9 cellular contexts compared by ENCODE assay signal in the genomic region with DNA sequence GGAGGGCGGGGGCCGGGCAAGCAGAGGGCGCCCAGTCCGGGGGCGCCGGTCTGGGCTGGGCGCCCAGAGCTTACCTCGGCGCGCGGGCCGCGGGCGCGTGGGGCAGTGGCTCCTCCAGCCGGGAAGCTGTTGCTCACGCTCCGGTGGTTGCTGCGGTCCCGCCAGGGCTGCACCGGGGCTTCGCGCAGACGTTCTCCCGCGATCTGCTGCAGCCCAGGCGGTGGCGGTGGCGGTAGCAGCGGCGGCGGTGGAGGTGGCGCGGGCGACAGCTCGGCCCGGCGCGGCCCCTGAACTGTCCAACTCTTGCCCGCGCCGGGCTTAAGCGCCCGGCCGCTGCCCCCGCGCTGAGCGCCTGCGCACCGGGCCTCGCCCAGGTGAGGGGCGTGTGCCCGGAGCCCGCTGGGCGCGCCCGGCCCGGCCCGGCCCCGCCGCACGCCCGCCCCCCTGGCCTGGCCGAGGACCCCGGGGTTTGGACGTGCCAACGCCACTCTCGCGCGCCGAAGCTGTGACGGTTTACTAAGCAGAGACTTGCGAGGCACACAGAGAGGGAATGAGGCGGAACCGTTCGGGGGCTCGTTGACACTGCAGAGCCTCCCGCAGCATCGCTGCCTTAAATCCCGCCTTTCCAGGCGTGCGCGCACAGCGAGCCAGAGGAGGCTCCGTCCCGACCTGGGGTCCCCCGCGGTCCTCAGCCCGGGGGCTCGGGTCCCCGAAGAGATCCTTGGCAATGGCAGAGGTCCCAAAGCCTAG. TPM values are rescaled to one million over a fixed set of nuclear protein-coding genes. Genes with fewer than 3 reads are reported as not detected.
DNase-seq lines count a peak whose midpoint lies in the region; ATAC-seq and TF ChIP-seq lines count a peak whose summit lies in the region.
"Had no signal": no experiment of that assay in that cellular context is flagged by ENCODE, and none has a peak within 500 bp of the region (broad histone marks: within the 10 kb centered on the region; RNA-seq: fewer than 3 reads in every experiment).

Gene ZNF385B (minus strand): TSS at position 586 of the 750 bp plus-strand sequence.

- no peaks in the 10 kb centered on the region for H3K9me2 ChIP-seq in GM23248 (ENCODE audit: insufficient read depth)

- in situ Hi-C loops in GM23248 (cut with MboI): no loop called here

- H2AFZ ChIP-seq in GM23248: peak within 1 kb of the TSS; percentile 89

- no peaks in the 10 kb centered on the region for H3K79me2 ChIP-seq in GM23248 (ENCODE audit: insufficient read depth)

- H3K27ac ChIP-seq in GM23248 (no peak within 1 kb of the TSS), thoracic aorta (no peak within 1 kb of the TSS)

- H3K4me1 ChIP-seq in ES-I3 (ENCODE audit: insufficient read depth, low read length): no peaks in the 10 kb centered on the region
- no peaks in the 10 kb centered on the region for H3K4me1 ChIP-seq in GM23248 (ENCODE audit: insufficient read depth)
- peaks cover 0 to 17% of the 10 kb centered on the region in 2 donors for H3K4me1 ChIP-seq in thoracic aorta (ENCODE audit: control insufficient read depth in 1 of 2, low read depth in 2 of 2)

- DNase-seq in GM23248 (peak; percentile 54), NCI-H345 treated with DMSO at 0.1 percent for 48 hours (lab: John Stamatoyannopoulos, UW; ENCODE audit: unreplicated experiment) (peak; percentile 27), cardiac fibroblast (ENCODE audit: low read depth in 2 of 2) (peak in 1 of 2 donors; percentile 21), left lobe of liver (ENCODE audit: low spot score) (peak; percentile 78), thoracic aorta (ENCODE audit: low spot score) (no peak), SHP77 (lab: John Stamatoyannopoulos, UW) (no peak)
- no peak for DNase-seq in stimulated activated CD4-positive, alpha-beta T cell treated with anti-CD3 and anti-CD28 coated beads, Interleukin-12 subunit alpha, Interleukin-12 subunit beta, amount 100 ng/mL, for 4 hours

- H3K4me3 ChIP-seq in GM23248: peak within 1 kb of the TSS; percentile 92
- H3K4me3 ChIP-seq in cardiac fibroblast (replicated peaks in 1 of 2; ENCODE audit: low read depth in 2 of 2, low read length in 2 of 2): peak within 1 kb of the TSS; percentile 46 to 54
- peak within 1 kb of the TSS; percentile 72 for H3K4me3 ChIP-seq in thoracic aorta

- H3K9me3 ChIP-seq in ES-I3 (ENCODE audit: control insufficient read depth, insufficient read depth, low read length): no peaks in the 10 kb centered on the region
- H3K9me3 ChIP-seq in GM23248 (ENCODE audit: low read depth): no peaks in the 10 kb centered on the region
- H3K9me3 ChIP-seq in thoracic aorta: no peaks in the 10 kb centered on the region

- no peaks in the 10 kb centered on the region for H3K36me3 ChIP-seq in ES-I3 (ENCODE audit: insufficient read depth, low read length)
- no peaks in the 10 kb centered on the region for H3K36me3 ChIP-seq in GM23248 (ENCODE audit: low read depth)
- H3K36me3 ChIP-seq in thoracic aorta: no peaks in the 10 kb centered on the region

- H3F3A ChIP-seq in GM23248 (ENCODE audit: insufficient read depth): no peaks in the 10 kb centered on the region

- H3K9ac ChIP-seq in ES-I3 (ENCODE audit: low read depth, low read length) (peak within 1 kb of the TSS; percentile 70), GM23248 (no peak within 1 kb of the TSS)

- H3K27me3 ChIP-seq in GM23248 (replicated peaks; ENCODE audit: insufficient read depth) (peaks cover 60% of the 10 kb centered on the region), thoracic aorta (replicated peaks; ENCODE audit: insufficient read depth) (no peaks in the 10 kb centered on the region)

- ATAC-seq in left lobe of liver (peak; percentile 89), thoracic aorta (ENCODE audit: insufficient number of reproducible peaks, low FRiP score, low read depth) (no peak)

- no peaks in the 10 kb centered on the region for H4K20me1 ChIP-seq in GM23248 (ENCODE audit: insufficient read depth)

- H3K4me2 ChIP-seq in GM23248 (ENCODE audit: unreplicated experiment): peak within 1 kb of the TSS; percentile 95

- TF ChIP-seq CTCF in cardiac fibroblast (IDR thresholded peaks at IDR 0.05; ENCODE audit: low read depth, low read length): no peak
- TF ChIP-seq CTCF in thoracic aorta (IDR thresholded peaks at IDR 0.05): no peak

- 1 to 2% methylated on average over 65 to 75 of the region's 91 CpGs for WGBS in GM23248 (ENCODE audit: low coverage in 1 of 2, low lambda C conversion rate in 2 of 2, missing lambda C conversion rate in 2 of 2), 2 experiments

RNA-seq across cellular contexts. Expression of gene ZNF385B, which starts in this region (rescaled TPM):
- not detected in 2 replicates for total RNA-seq in GM23248 (2014; rRNA removed; shearing (Covaris generic))
- polyA plus RNA-seq in GM23248 (2016; fragmentation: Nextera tagmentation; extraction: Ambion mirVana): 0.30 TPM in 1 of 2 replicates, not detected in the other
- 8.3 TPM for total RNA-seq in left lobe of liver
- 1 to 10 TPM in 1 of 2 donors, under 1 TPM in 1; 0.41 to 1.9 TPM for total RNA-seq in thoracic aorta
- total RNA-seq: T-helper 2 cell treated with Interferon-gamma antibody and Interleukin-4, amounts not matched to agents 100 ng/mL and 5 ng/mL, for 36 hours had no signal

Comparison
In these comparisons a context has a peak if more than half of its experiments do, and no peak if none do; other contexts are left out.
1. Peak in DNase-seq, H3K4me3 ChIP-seq and H3K4me2 ChIP-seq in GM23248; RNA of the gene not detected or under 1 TPM.
2. DNase-seq: peak in NCI-H345 treated with DMSO at 0.1 percent for 48 hours (single experiment) and left lobe of liver (single experiment); none in thoracic aorta (single experiment), stimulated activated CD4-positive, alpha-beta T cell treated with anti-CD3 and anti-CD28 coated beads, Interleukin-12 subunit alpha, Interleukin-12 subunit beta, amount 100 ng/mL, for 4 hours (single experiment) and SHP77 (0 of 2).
3. Peak in every context shown above with its lines, with median percentiles within 50 percentile points of each other: H3K4me3 ChIP-seq.